ENCODE assay signal across 1 cellular context in the genomic region with DNA sequence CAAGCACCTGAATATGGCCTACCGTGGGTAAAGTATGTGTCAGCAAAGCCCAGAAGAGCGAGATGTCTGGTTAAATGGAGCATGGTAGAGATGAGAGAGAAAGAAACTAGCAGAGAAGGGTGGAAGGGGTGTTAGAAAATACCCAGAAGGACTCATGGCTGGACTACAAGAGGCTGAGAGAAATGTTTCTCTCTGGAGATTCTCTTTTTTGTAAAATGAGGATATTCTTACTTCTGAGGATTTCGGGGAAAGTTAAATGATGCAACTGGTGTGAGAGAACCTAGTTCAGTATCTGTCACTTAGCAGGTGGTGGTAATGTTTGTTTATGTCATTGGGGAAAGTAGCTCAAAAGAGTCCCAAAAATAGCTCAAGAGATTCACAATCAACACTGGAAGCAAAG.
TF ChIP-seq lines count a peak whose summit lies in the region.

No MANE protein-coding gene starts in this region.

TF ChIP-seq in GM23338, 12 proteins besides CTCF, POLR2A, EP300 and RAD21 (continued from another document):
- TF ChIP-seq, protein P1, sequence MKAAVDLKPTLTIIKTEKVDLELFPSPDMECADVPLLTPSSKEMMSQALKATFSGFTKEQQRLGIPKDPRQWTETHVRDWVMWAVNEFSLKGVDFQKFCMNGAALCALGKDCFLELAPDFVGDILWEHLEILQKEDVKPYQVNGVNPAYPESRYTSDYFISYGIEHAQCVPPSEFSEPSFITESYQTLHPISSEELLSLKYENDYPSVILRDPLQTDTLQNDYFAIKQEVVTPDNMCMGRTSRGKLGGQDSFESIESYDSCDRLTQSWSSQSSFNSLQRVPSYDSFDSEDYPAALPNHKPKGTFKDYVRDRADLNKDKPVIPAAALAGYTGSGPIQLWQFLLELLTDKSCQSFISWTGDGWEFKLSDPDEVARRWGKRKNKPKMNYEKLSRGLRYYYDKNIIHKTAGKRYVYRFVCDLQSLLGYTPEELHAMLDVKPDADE (IDR thresholded peaks at IDR 0.05) = no peak
- no peak for TF ChIP-seq STAT1 (IDR thresholded peaks at IDR 0.05; ENCODE audit: unreplicated experiment)
- TF ChIP-seq NANOG (IDR thresholded peaks at IDR 0.05; ENCODE audit: borderline replicate concordance) = no peak
- no peak for TF ChIP-seq ZNF331 (CRISPR knock-in tag; IDR thresholded peaks at IDR 0.05; ENCODE audit: low read depth)
- TF ChIP-seq JUNB (IDR thresholded peaks at IDR 0.05; ENCODE audit: unreplicated experiment) = no peak
- TF ChIP-seq CREB1 (CRISPR knock-in tag; IDR thresholded peaks at IDR 0.05; ENCODE audit: low read depth) = no peak
- no peak for TF ChIP-seq ZNF114 (CRISPR knock-in tag; IDR thresholded peaks at IDR 0.05)
- TF ChIP-seq, protein P2, sequence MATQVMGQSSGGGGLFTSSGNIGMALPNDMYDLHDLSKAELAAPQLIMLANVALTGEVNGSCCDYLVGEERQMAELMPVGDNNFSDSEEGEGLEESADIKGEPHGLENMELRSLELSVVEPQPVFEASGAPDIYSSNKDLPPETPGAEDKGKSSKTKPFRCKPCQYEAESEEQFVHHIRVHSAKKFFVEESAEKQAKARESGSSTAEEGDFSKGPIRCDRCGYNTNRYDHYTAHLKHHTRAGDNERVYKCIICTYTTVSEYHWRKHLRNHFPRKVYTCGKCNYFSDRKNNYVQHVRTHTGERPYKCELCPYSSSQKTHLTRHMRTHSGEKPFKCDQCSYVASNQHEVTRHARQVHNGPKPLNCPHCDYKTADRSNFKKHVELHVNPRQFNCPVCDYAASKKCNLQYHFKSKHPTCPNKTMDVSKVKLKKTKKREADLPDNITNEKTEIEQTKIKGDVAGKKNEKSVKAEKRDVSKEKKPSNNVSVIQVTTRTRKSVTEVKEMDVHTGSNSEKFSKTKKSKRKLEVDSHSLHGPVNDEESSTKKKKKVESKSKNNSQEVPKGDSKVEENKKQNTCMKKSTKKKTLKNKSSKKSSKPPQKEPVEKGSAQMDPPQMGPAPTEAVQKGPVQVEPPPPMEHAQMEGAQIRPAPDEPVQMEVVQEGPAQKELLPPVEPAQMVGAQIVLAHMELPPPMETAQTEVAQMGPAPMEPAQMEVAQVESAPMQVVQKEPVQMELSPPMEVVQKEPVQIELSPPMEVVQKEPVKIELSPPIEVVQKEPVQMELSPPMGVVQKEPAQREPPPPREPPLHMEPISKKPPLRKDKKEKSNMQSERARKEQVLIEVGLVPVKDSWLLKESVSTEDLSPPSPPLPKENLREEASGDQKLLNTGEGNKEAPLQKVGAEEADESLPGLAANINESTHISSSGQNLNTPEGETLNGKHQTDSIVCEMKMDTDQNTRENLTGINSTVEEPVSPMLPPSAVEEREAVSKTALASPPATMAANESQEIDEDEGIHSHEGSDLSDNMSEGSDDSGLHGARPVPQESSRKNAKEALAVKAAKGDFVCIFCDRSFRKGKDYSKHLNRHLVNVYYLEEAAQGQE (IDR thresholded peaks at IDR 0.05; ENCODE audit: unreplicated experiment) = no peak
